16 cellular contexts compared by ENCODE assay signal in genomic region chr1:203136409-203137042, GRCh38. TPM values are rescaled to one million over a fixed set of nuclear protein-coding genes. Genes with fewer than 3 reads are reported as not detected.
DNase-seq lines count a peak whose midpoint lies in the region; ATAC-seq and TF ChIP-seq lines count a peak whose summit lies in the region.
"Had no signal": no experiment of that assay in that cellular context is flagged by ENCODE, and none has a peak within 500 bp of the region (broad histone marks: within the 10 kb centered on the region; RNA-seq: fewer than 3 reads in every experiment).

No MANE protein-coding gene starts in this region.

- DNase-seq in DMS 273 (lab: John Stamatoyannopoulos, UW; ENCODE audit: unreplicated experiment) (peak; percentile 69), DMS 273 treated with DMSO at 0.1 percent for 48 hours (lab: John Stamatoyannopoulos, UW) (no peak), NCI-H1092 treated with DMSO at 0.1 percent for 48 hours (lab: John Stamatoyannopoulos, UW) (peak; percentile 29), body of pancreas (no peak), osteoblast (ENCODE audit: insufficient read length, low spot score, missing footprints) (peak; percentile 21), GM03348 (ENCODE audit: low spot score) (no peak), immature natural killer cell (no peak), iPS-NIHi7 (ENCODE audit: extremely low spot score) (no peak)
- DNase-seq: H7, left lung, NCI-H1105 treated with DMSO at 0.1 percent for 48 hours had no signal

- H3K27me3 ChIP-seq in body of pancreas (no peaks in the 10 kb centered on the region), osteoblast (ENCODE audit: insufficient read depth, low read length) (peaks cover 21% of the 10 kb centered on the region)

- ATAC-seq in body of pancreas, result no peak
- ATAC-seq: left lung had no signal

- H3K4me1 Mint-ChIP-seq in immature natural killer cell, result peaks cover 5 to 10% of the 10 kb centered on the region in 2 donors
- H3K4me1 Mint-ChIP-seq: neural crest cell had no signal

- no peak overlapping the region for H3K4me3 Mint-ChIP-seq in immature natural killer cell
- H3K4me3 Mint-ChIP-seq: neural crest cell had no signal

- H2AFZ ChIP-seq in osteoblast (ENCODE audit: low read length), result no peak overlapping the region

- peaks cover 72% of the 10 kb centered on the region for H3K4me1 ChIP-seq in body of pancreas
- H3K4me1 ChIP-seq in osteoblast (ENCODE audit: insufficient read depth, low read length), result no peaks in the 10 kb centered on the region

- H3K27ac Mint-ChIP-seq in immature natural killer cell, result no peak overlapping the region

- no peaks in the 10 kb centered on the region for H3K36me3 Mint-ChIP-seq in immature natural killer cell

- H4K20me1 ChIP-seq in osteoblast (ENCODE audit: insufficient read depth, low read length), result no peaks in the 10 kb centered on the region

- H3K36me3 ChIP-seq in body of pancreas (replicated peaks in 1 of 2; ENCODE audit: insufficient read depth in 1 of 2, low read depth in 2 of 2) (no peaks in the 10 kb centered on the region), osteoblast (ENCODE audit: insufficient read depth, low read length) (no peaks in the 10 kb centered on the region)
- H3K36me3 ChIP-seq: left lung, thoracic aorta had no signal

- no peaks in the 10 kb centered on the region for H3K9me3 ChIP-seq in body of pancreas
- no peaks in the 10 kb centered on the region for H3K9me3 ChIP-seq in osteoblast (ENCODE audit: low read depth, low read length)
- H3K9me3 ChIP-seq: left lung, thoracic aorta had no signal

- TF ChIP-seq POLR2A in body of pancreas (IDR thresholded peaks at IDR 0.05), result no peak

- no peak overlapping the region for H3K4me2 ChIP-seq in osteoblast (ENCODE audit: insufficient read depth, low read length)

- H3K27me3 Mint-ChIP-seq in immature natural killer cell (ENCODE audit: low read depth in 3 of 3), result peaks cover 0 to 9% (median 2%) of the 10 kb centered on the region in 3 donors

- H3K9me3 Mint-ChIP-seq in immature natural killer cell, result no peaks in the 10 kb centered on the region
- H3K9me3 Mint-ChIP-seq: neural crest cell had no signal

- peak overlapping the region; percentile 74 to 87 (median 84) for H3K27ac ChIP-seq in body of pancreas
- no peak overlapping the region for H3K27ac ChIP-seq in osteoblast (ENCODE audit: low read depth, low read length)
- H3K27ac ChIP-seq: 22Rv1, left lung, skin epidermis, thoracic aorta had no signal

- 90 to 95% methylated on average over 1 of the region's 1 CpG for WGBS in body of pancreas, 2 donors

- no peaks in the 10 kb centered on the region for H3K79me2 ChIP-seq in osteoblast (ENCODE audit: insufficient read depth, low read length)

- TF ChIP-seq CTCF in body of pancreas (IDR thresholded peaks at IDR 0.05), result peak in 2 of 7 experiments; percentile 11 to 12
- TF ChIP-seq CTCF in osteoblast (IDR thresholded peaks at IDR 0.05; ENCODE audit: extremely low read depth, low read depth, low read length), result no peak

- no peak overlapping the region for H3K4me3 ChIP-seq in body of pancreas
- no peak overlapping the region for H3K4me3 ChIP-seq in osteoblast (ENCODE audit: insufficient read depth, low read length)
- H3K4me3 ChIP-seq: left lung, skin epidermis, thoracic aorta had no signal

- intact Hi-C loops in body of pancreas (cut with DNase I), result no loop called here

RNA-seq across cellular contexts. Expression of gene ADORA1, which starts 9.0 kb away (rescaled TPM):
- 10 to 100 TPM; 16.1 to 21.1 TPM for total RNA-seq in body of pancreas
- total RNA-seq in osteoblast, result 4.0 and 9.1 TPM in 2 replicates
- 1 to 10 TPM in 1 of 3 donors, under 1 TPM in 1, not detected in 1; 0.18 to 3.7 TPM for polyA plus RNA-seq in immature natural killer cell
- total RNA-seq: thoracic aorta had no signal

RNA-seq across cellular contexts. Expression of gene MYBPH, which starts 39.1 kb away (rescaled TPM):
- total RNA-seq in body of pancreas (not detected), osteoblast (under 0.01 and 0.29 TPM in 2 replicates)
- not detected for polyA plus RNA-seq in immature natural killer cell
- total RNA-seq: H7, HT1080, neural crest cell, thoracic aorta had no signal

RNA-seq across cellular contexts. Expression of gene CHI3L1, which starts 50.0 kb away (rescaled TPM):
- 1 to 10 TPM; 5.4 to 8.2 TPM for total RNA-seq in body of pancreas
- total RNA-seq in osteoblast, result 273 and 932 TPM in 2 replicates
- polyA plus RNA-seq in immature natural killer cell, result not detected
- total RNA-seq: neural crest cell had no signal

RNA-seq across cellular contexts. Expression of gene MYOG, which starts 50.7 kb away (rescaled TPM):
- total RNA-seq in body of pancreas (not detected), osteoblast (not detected in 2 replicates)
- not detected for polyA plus RNA-seq in immature natural killer cell
- total RNA-seq: H7, HT1080, left lung, neural crest cell, thoracic aorta had no signal

Comparison
In these comparisons a context has a peak if more than half of its experiments do, and no peak if none do; other contexts are left out.
1. DNase-seq: peak in DMS 273 (single experiment), NCI-H1092 treated with DMSO at 0.1 percent for 48 hours (single experiment) and osteoblast (single experiment); none in DMS 273 treated with DMSO at 0.1 percent for 48 hours (single experiment), body of pancreas (0 of 4), GM03348 (single experiment), immature natural killer cell (0 of 3) and iPS-NIHi7 (single experiment).
2. RNA of gene CHI3L1, which starts 50.0 kb away (total RNA-seq): 273 to 932 TPM in osteoblast; 5.4 to 8.2 TPM in body of pancreas; every median in the first group is over 10 times any median in the second.